In the genomic region with DNA sequence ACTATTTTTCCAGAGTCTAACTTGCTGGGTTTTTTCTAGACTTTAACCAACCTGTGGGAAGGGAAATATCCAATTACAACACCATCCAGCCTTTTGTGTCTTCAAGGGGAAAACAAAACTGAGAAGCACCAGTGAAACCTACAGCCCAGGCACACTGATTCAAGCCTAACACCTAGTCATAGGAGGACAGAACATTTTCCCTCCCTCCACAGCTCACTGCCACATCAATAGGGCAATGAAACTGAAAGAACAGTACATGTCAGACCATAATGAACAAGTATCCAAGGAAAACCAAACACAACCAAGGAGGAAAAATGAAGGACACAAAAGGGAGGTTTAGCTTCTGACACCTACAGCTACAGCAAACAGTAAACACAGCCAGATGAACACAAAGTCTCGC, we compare ENCODE assay signal across 20 cellular contexts. TPM values are rescaled to one million over a fixed set of nuclear protein-coding genes. Genes with fewer than 3 reads are reported as not detected.
DNase-seq lines count a peak whose midpoint lies in the region; ATAC-seq, FAIRE-seq and TF ChIP-seq lines count a peak whose summit lies in the region.
"Had no signal": no experiment of that assay in that cellular context is flagged by ENCODE, and none has a peak within 500 bp of the region (broad histone marks: within the 10 kb centered on the region; RNA-seq: fewer than 3 reads in every experiment).

No MANE protein-coding gene starts in this region.

- H3K9me3 Mint-ChIP-seq in T-helper 2 cell treated with Interferon-gamma antibody and Interleukin-4, amounts not matched to agents 5 μg/mL and 100 μg/mL, for 36 hours = no peaks in the 10 kb centered on the region
- peaks cover 5% of the 10 kb centered on the region for H3K9me3 Mint-ChIP-seq in activated naive CD4-positive, alpha-beta T cell treated with anti-CD3 and anti-CD28 coated beads for 36 hours
- H3K9me3 Mint-ChIP-seq in activated naive CD4-positive, alpha-beta T cell treated with anti-CD3 and anti-CD28 coated beads, Interleukin-2, amount 10 ng/mL, durations not matched to agents 7 days and 5 days = no peaks in the 10 kb centered on the region

- TF ChIP-seq RAD21 in H1 (IDR thresholded peaks at IDR 0.05 in 1 of 2, conservative IDR thresholded peaks at IDR 0.05 in 1 of 2; ENCODE audit: low read depth in 2 of 2, low read length in 2 of 2) = no peak

- no peak overlapping the region for H3K4me2 ChIP-seq in H1 (ENCODE audit: insufficient read depth in 1 of 2, low read depth in 2 of 2, low read length in 2 of 2)
- H3K4me2 ChIP-seq: KMS-11 had no signal

- H3K27me3 ChIP-seq in H1 (replicated peaks in 1 of 4; ENCODE audit: control insufficient read depth in 3 of 4, extremely low read depth in 1 of 4, insufficient read depth in 3 of 4, low read length in 3 of 4) = no peaks in the 10 kb centered on the region

- ATAC-seq in HG02798 (IDR thresholded peaks at IDR 0.05; ENCODE audit: poor library complexity, unreplicated experiment) = peak; percentile 74

- no peak for TF ChIP-seq EP300 in H1 (IDR thresholded peaks at IDR 0.05; ENCODE audit: borderline replicate concordance in 1 of 2, low read depth in 2 of 2, low read length in 2 of 2)

- H4K8ac ChIP-seq in H1 (ENCODE audit: extremely low read depth, insufficient read depth, low read length) = no peak overlapping the region

- no peak overlapping the region for H3K27ac Mint-ChIP-seq in T-helper 2 cell treated with Interferon-gamma antibody and Interleukin-4, amounts not matched to agents 5 μg/mL and 100 μg/mL, for 36 hours
- H3K27ac Mint-ChIP-seq in activated naive CD4-positive, alpha-beta T cell treated with anti-CD3 and anti-CD28 coated beads for 36 hours = no peak overlapping the region
- no peak overlapping the region for H3K27ac Mint-ChIP-seq in activated naive CD4-positive, alpha-beta T cell treated with anti-CD3 and anti-CD28 coated beads, Interleukin-2, amount 10 ng/mL, durations not matched to agents 7 days and 5 days
- H3K27ac Mint-ChIP-seq: CD14-positive monocyte had no signal

- no peaks in the 10 kb centered on the region for H3K36me3 Mint-ChIP-seq in T-helper 2 cell treated with Interferon-gamma antibody and Interleukin-4, amounts not matched to agents 5 μg/mL and 100 μg/mL, for 36 hours (ENCODE audit: low read depth)
- no peaks in the 10 kb centered on the region for H3K36me3 Mint-ChIP-seq in activated naive CD4-positive, alpha-beta T cell treated with anti-CD3 and anti-CD28 coated beads for 36 hours (ENCODE audit: low read depth)
- H3K36me3 Mint-ChIP-seq in activated naive CD4-positive, alpha-beta T cell treated with anti-CD3 and anti-CD28 coated beads, Interleukin-2, amount 10 ng/mL, durations not matched to agents 7 days and 5 days = no peaks in the 10 kb centered on the region
- H3K36me3 Mint-ChIP-seq: CD14-positive monocyte had no signal

- POLR2A ChIA-PET in H1 (lab: Charles Lee; ENCODE audit: partially characterized antibody) = no interaction called here

- no peak overlapping the region for H2BK15ac ChIP-seq in H1 (ENCODE audit: low read length)

- H3K23me2 ChIP-seq in H1 (ENCODE audit: low read depth, low read length) = no peaks in the 10 kb centered on the region; the same call in 1 of the 2 replicates

- H3K36me3 ChIP-seq in H1 (ENCODE audit: control insufficient read depth in 2 of 4, insufficient read depth in 4 of 4, low read length in 3 of 4) = no peaks in the 10 kb centered on the region
- H3K36me3 ChIP-seq: HAP-1 had no signal

- no peaks in the 10 kb centered on the region for H3K79me1 ChIP-seq in H1 (ENCODE audit: low read depth, low read length)

- no peak for TF ChIP-seq CTCF in H1 (IDR thresholded peaks at IDR 0.05; ENCODE audit: control extremely low read depth in 1 of 3, insufficient read depth in 1 of 3, low read depth in 1 of 3, low read length in 3 of 3)

- H3K4me3 ChIP-seq in H1 (ENCODE audit: extremely low read depth in 1 of 4, insufficient read depth in 2 of 4, low read depth in 3 of 4, low read length in 4 of 4) = no peak overlapping the region
- H3K4me3 ChIP-seq: HAP-1 had no signal

- no peak overlapping the region for H4K91ac ChIP-seq in H1 (replicated peaks; ENCODE audit: insufficient read length, low read length)

- TF ChIP-seq POLR2A in H1 (IDR thresholded peaks at IDR 0.05; ENCODE audit: control extremely low read depth in 1 of 2, low read depth in 2 of 2, low read length in 2 of 2) = no peak

- H3K9ac ChIP-seq in H1 (replicated peaks in 1 of 4; ENCODE audit: extremely low read depth in 1 of 4, low read depth in 3 of 4, low read length in 3 of 4) = no peak overlapping the region
- H3K9ac ChIP-seq: KMS-11 had no signal

- no peak overlapping the region for H2AK5ac ChIP-seq in H1 (ENCODE audit: low read depth, low read length)

- H2BK5ac ChIP-seq in H1 (ENCODE audit: low read depth, low read length) = no peak overlapping the region

- peaks cover 5% of the 10 kb centered on the region for H3K4me1 Mint-ChIP-seq in T-helper 2 cell treated with Interferon-gamma antibody and Interleukin-4, amounts not matched to agents 5 μg/mL and 100 μg/mL, for 36 hours (ENCODE audit: low read depth)
- H3K4me1 Mint-ChIP-seq in activated naive CD4-positive, alpha-beta T cell treated with anti-CD3 and anti-CD28 coated beads for 36 hours (ENCODE audit: low read depth) = peaks cover 5% of the 10 kb centered on the region
- no peaks in the 10 kb centered on the region for H3K4me1 Mint-ChIP-seq in activated naive CD4-positive, alpha-beta T cell treated with anti-CD3 and anti-CD28 coated beads, Interleukin-2, amount 10 ng/mL, durations not matched to agents 7 days and 5 days
- H3K4me1 Mint-ChIP-seq: CD14-positive monocyte had no signal

- no peak overlapping the region for H4K5ac ChIP-seq in H1 (ENCODE audit: insufficient read length, low read depth, low read length)

- no peak overlapping the region for H3K4ac ChIP-seq in H1 (replicated peaks; ENCODE audit: insufficient read length, low read depth, low read length)

- no peak overlapping the region for H2BK12ac ChIP-seq in H1 (ENCODE audit: low read depth, low read length)

- H3K23ac ChIP-seq in H1 (ENCODE audit: insufficient read length) = no peak overlapping the region

- no peaks in the 10 kb centered on the region for H3K79me2 ChIP-seq in H1 (ENCODE audit: control insufficient read depth in 1 of 2, insufficient read depth in 2 of 2, low read length in 2 of 2)

- CTCF ChIA-PET in activated naive CD4-positive, alpha-beta T cell treated with anti-CD3 and anti-CD28 coated beads for 36 hours (lab: Charles Lee) = no interaction called here
- CTCF ChIA-PET in activated naive CD4-positive, alpha-beta T cell treated with anti-CD3 and anti-CD28 coated beads, Interleukin-2, amount 10 ng/mL, durations not matched to agents 7 days and 5 days (lab: Charles Lee) = no interaction called here
- CTCF ChIA-PET in H1 (lab: Charles Lee; ENCODE audit: partially characterized antibody) = no interaction called here

- no peak for FAIRE-seq in H1 (lab: Jason Lieb, UNC)
- no peak for FAIRE-seq in HTR-8/SVneo (lab: Jason Lieb, UNC)

- no peak overlapping the region for H3K18ac ChIP-seq in H1 (ENCODE audit: extremely low read depth, low read length)

- no peak overlapping the region for H2BK20ac ChIP-seq in H1 (ENCODE audit: low read length)

- DNase-seq in T-helper 2 cell treated with Interferon-gamma antibody and Interleukin-4, amounts not matched to agents 5 μg/mL and 100 μg/mL, for 36 hours (ENCODE audit: low spot score) = peak; percentile 10
- DNase-seq in T-helper 2 cell (no peak), H1 (ENCODE audit: low read depth in 1 of 2, low spot score in 2 of 2) (no peak), NCI-H2029 (lab: John Stamatoyannopoulos, UW) (no peak), HTR-8/SVneo (ENCODE audit: insufficient read length, low spot score) (no peak)
- DNase-seq in activated naive CD4-positive, alpha-beta T cell treated with anti-CD3 and anti-CD28 coated beads for 36 hours = peak; percentile 34
- DNase-seq in activated naive CD4-positive, alpha-beta T cell treated with anti-CD3 and anti-CD28 coated beads, Interleukin-2, amount 10 ng/mL, durations not matched to agents 7 days and 5 days = no peak
- DNase-seq: AML-193, DMS79, MV-4-11, NCI-H1694 treated with DMSO at 0.1 percent for 48 hours, NCI-H2227 treated with DMSO at 0.1 percent for 48 hours, NCI-H510A treated with DMSO at 0.1 percent for 48 hours, NCI-H774, RPMI8226 had no signal

- H2AFZ ChIP-seq in H1 (ENCODE audit: low read length) = no peak overlapping the region

- no peak overlapping the region for H3K27ac ChIP-seq in H1 (ENCODE audit: low read depth, low read length)
- H3K27ac ChIP-seq: 22Rv1, KMS-11 had no signal

- H3K9me3 ChIP-seq in H1 (ENCODE audit: insufficient read depth in 2 of 2, low read depth in 1 of 2, low read length in 1 of 2) = no peaks in the 10 kb centered on the region
- H3K9me3 ChIP-seq: HAP-1 had no signal

- peaks cover 4% of the 10 kb centered on the region for H3K27me3 Mint-ChIP-seq in T-helper 2 cell treated with Interferon-gamma antibody and Interleukin-4, amounts not matched to agents 5 μg/mL and 100 μg/mL, for 36 hours (ENCODE audit: low read depth)
- H3K27me3 Mint-ChIP-seq in activated naive CD4-positive, alpha-beta T cell treated with anti-CD3 and anti-CD28 coated beads for 36 hours (ENCODE audit: low read depth) = peaks cover 8% of the 10 kb centered on the region
- H3K27me3 Mint-ChIP-seq in activated naive CD4-positive, alpha-beta T cell treated with anti-CD3 and anti-CD28 coated beads, Interleukin-2, amount 10 ng/mL, durations not matched to agents 7 days and 5 days = no peaks in the 10 kb centered on the region

- H3K56ac ChIP-seq in H1 (replicated peaks; ENCODE audit: insufficient read length, low read depth, low read length) = no peak overlapping the region

- no peaks in the 10 kb centered on the region for H4K20me1 ChIP-seq in H1 (replicated peaks in 1 of 2; ENCODE audit: control insufficient read depth in 1 of 2, insufficient read depth in 2 of 2, low read length in 2 of 2)

- intact Hi-C loops in activated naive CD4-positive, alpha-beta T cell treated with anti-CD3 and anti-CD28 coated beads for 36 hours (cut with micrococcal nuclease) = no loop called here

- H3K4me1 ChIP-seq in H1 (replicated peaks in 1 of 4; ENCODE audit: control insufficient read depth in 3 of 4, insufficient read depth in 4 of 4, low read length in 3 of 4) = no peaks in the 10 kb centered on the region

- no peak overlapping the region for H3K14ac ChIP-seq in H1 (ENCODE audit: insufficient read length)

- 100% methylated on average over 1 of the region's 1 CpG; no CpG with 5 or more reads in 1 of the 2 experiments for WGBS in H1 (ENCODE audit: extremely low coverage in 1 of 2, insufficient coverage in 1 of 2, insufficient read length in 1 of 2, insufficient replicate concordance in 2 of 2, low coverage in 1 of 2, low lambda C conversion rate in 2 of 2, missing lambda C conversion rate in 1 of 2), 2 experiments

- no peak overlapping the region for H3K4me3 Mint-ChIP-seq in T-helper 2 cell treated with Interferon-gamma antibody and Interleukin-4, amounts not matched to agents 5 μg/mL and 100 μg/mL, for 36 hours
- no peak overlapping the region for H3K4me3 Mint-ChIP-seq in activated naive CD4-positive, alpha-beta T cell treated with anti-CD3 and anti-CD28 coated beads for 36 hours
- H3K4me3 Mint-ChIP-seq in activated naive CD4-positive, alpha-beta T cell treated with anti-CD3 and anti-CD28 coated beads, Interleukin-2, amount 10 ng/mL, durations not matched to agents 7 days and 5 days = no peak overlapping the region
- H3K4me3 Mint-ChIP-seq: CD14-positive monocyte had no signal

- peak overlapping the region; percentile 10 for H2BK120ac ChIP-seq in H1 (replicated peaks; ENCODE audit: low read depth, low read length)

RNA-seq across cellular contexts. Expression of a gene that starts 17.6 kb away (rescaled TPM):
- not detected for total RNA-seq in activated naive CD4-positive, alpha-beta T cell treated with anti-CD3 and anti-CD28 coated beads for 36 hours
- not detected in 2 replicates for total RNA-seq in H1 (2021; fragmentation: NEBNext Ultra II Directional; extraction: Animal tissue kit (Norgen Biotek cat#: 25700))
- not detected in 2 replicates for polyA plus RNA-seq in H1 (2011; rRNA removed)
- polyA plus RNA-seq in H1 (2011; cell fraction: cytosol; rRNA removed) = not detected
- polyA plus RNA-seq in H1 (2011; cell fraction: nucleus; rRNA removed) = not detected
- 0.09 to 0.13 TPM in 2 of 4 replicates, not detected in the others for polyA plus RNA-seq in H1 (2012, experiment 1 of 2)
- polyA plus RNA-seq in H1 (2012, experiment 2 of 2) = not detected
- polyA plus RNA-seq in H1 (2013, experiment 1 of 2) = not detected
- polyA plus RNA-seq in H1 (2013, experiment 2 of 2) = not detected
- not detected in 2 replicates for polyA minus RNA-seq in H1 (2011; rRNA and poly(A)+ RNA removed)
- not detected for polyA minus RNA-seq in H1 (2011; cell fraction: cytosol; rRNA and poly(A)+ RNA removed)
- not detected for polyA minus RNA-seq in H1 (2011; cell fraction: nucleus; rRNA and poly(A)+ RNA removed)
- polyA plus RNA-seq: CD14-positive monocyte had no signal

RNA-seq across cellular contexts. Expression of a gene that starts 30.8 kb away (rescaled TPM):
- total RNA-seq in activated naive CD4-positive, alpha-beta T cell treated with anti-CD3 and anti-CD28 coated beads for 36 hours = not detected
- not detected in 2 replicates for total RNA-seq in H1 (2021; fragmentation: NEBNext Ultra II Directional; extraction: Animal tissue kit (Norgen Biotek cat#: 25700))
- not detected in 2 replicates for polyA plus RNA-seq in H1 (2011; rRNA removed)
- not detected for polyA plus RNA-seq in H1 (2011; cell fraction: cytosol; rRNA removed)
- polyA plus RNA-seq in H1 (2011; cell fraction: nucleus; rRNA removed) = not detected
- polyA plus RNA-seq in H1 (2012, experiment 1 of 2) = 0.20 TPM in 1 of 4 replicates, not detected in the others
- not detected for polyA plus RNA-seq in H1 (2012, experiment 2 of 2)
- not detected for polyA plus RNA-seq in H1 (2013, experiment 1 of 2)
- polyA plus RNA-seq in H1 (2013, experiment 2 of 2) = not detected
- not detected in 2 replicates for polyA minus RNA-seq in H1 (2011; rRNA and poly(A)+ RNA removed)
- not detected for polyA minus RNA-seq in H1 (2011; cell fraction: cytosol; rRNA and poly(A)+ RNA removed)
- not detected for polyA minus RNA-seq in H1 (2011; cell fraction: nucleus; rRNA and poly(A)+ RNA removed)
- polyA plus RNA-seq: CD14-positive monocyte had no signal

RNA-seq across cellular contexts. Expression of a gene that starts 39.7 kb away (rescaled TPM):
- 10 to 100 TPM; 28.1 to 28.4 TPM for total RNA-seq in activated naive CD4-positive, alpha-beta T cell treated with anti-CD3 and anti-CD28 coated beads for 36 hours
- total RNA-seq in H1 (2021; fragmentation: NEBNext Ultra II Directional; extraction: Animal tissue kit (Norgen Biotek cat#: 25700)) = 22.5 and 25.5 TPM in 2 replicates
- polyA plus RNA-seq in H1 (2011; rRNA removed) = 19.0 and 25.5 TPM in 2 replicates
- polyA plus RNA-seq in H1 (2011; cell fraction: cytosol; rRNA removed) = 31.0 TPM
- 49.7 TPM for polyA plus RNA-seq in H1 (2011; cell fraction: nucleus; rRNA removed)
- polyA plus RNA-seq in H1 (2012, experiment 1 of 2) = 23.7 to 32.2 TPM (median 28.6 TPM) in 4 replicates
- 24.4 TPM for polyA plus RNA-seq in H1 (2012, experiment 2 of 2)
- 18.0 TPM for polyA plus RNA-seq in H1 (2013, experiment 1 of 2)
- polyA plus RNA-seq in H1 (2013, experiment 2 of 2) = 17.6 TPM
- polyA minus RNA-seq in H1 (2011; rRNA and poly(A)+ RNA removed) = 17.6 and 26.2 TPM in 2 replicates
- 12.8 TPM for polyA minus RNA-seq in H1 (2011; cell fraction: cytosol; rRNA and poly(A)+ RNA removed)
- 21.7 TPM for polyA minus RNA-seq in H1 (2011; cell fraction: nucleus; rRNA and poly(A)+ RNA removed)

Comparison
In these comparisons a context has a peak if more than half of its experiments do, and no peak if none do; other contexts are left out.
1. DNase-seq: peak in T-helper 2 cell treated with Interferon-gamma antibody and Interleukin-4, amounts not matched to agents 5 μg/mL and 100 μg/mL, for 36 hours (single experiment) and activated naive CD4-positive, alpha-beta T cell treated with anti-CD3 and anti-CD28 coated beads for 36 hours (single experiment); none in T-helper 2 cell (0 of 5), activated naive CD4-positive, alpha-beta T cell treated with anti-CD3 and anti-CD28 coated beads, Interleukin-2, amount 10 ng/mL, durations not matched to agents 7 days and 5 days (single experiment), H1 (0 of 2), NCI-H2029 (single experiment) and HTR-8/SVneo (single experiment).